ENCODE assay signal across 1 cellular context in the genomic region with DNA sequence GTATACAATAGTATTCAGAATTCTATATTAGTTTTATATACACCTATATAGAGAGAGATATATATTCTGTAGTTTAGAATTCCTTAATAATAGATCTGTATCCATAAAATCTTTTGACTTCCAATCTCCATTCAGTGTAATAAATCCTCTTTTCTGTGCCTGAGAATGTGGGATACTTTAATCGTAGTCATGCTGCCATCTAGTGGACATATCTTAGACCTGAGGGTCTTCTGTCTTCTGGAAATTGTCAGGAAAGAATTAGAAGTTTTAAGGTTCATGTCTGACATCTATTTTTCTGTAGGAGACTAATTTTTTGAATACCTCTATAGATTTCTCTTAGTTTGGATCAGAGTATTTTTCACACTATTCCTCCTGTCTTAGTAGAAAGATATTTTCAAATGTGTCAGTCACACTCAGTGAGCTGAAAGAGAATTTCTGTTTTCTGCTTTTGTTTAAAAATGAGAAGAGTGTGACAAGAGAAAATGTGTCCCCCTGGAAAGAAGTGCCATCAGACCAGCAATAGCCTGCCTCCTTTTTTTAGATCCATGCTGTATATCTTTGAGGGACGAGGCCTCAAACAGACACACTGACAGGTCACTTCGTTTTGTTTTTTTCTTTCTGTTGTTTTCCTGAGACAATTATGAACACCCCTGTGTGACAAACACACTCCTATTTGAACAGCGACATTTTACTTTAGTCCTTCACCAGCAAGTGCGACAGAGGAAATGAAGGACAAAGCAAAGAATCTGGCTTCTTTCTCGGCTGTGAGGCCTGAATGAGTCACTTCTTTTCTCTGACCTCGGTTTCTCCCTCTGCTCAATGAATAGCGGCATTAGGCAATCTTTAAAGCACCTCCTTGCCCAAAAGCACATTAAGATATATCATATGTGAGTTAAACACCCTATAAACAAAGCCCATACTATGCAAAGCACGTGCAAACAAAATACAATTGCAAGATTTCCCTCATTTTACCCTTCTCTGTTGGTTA.
TF ChIP-seq lines count a peak whose summit lies in the region.

No MANE protein-coding gene starts in this region.

TF ChIP-seq in HCT116, 20 proteins besides CTCF, POLR2A, EP300 and RAD21 (continued from another document):
- TF ChIP-seq REST (IDR thresholded peaks at IDR 0.05; ENCODE audit: low read depth) (no peak), SIN3A (IDR thresholded peaks at IDR 0.05; ENCODE audit: low read depth) (no peak), MAX (IDR thresholded peaks at IDR 0.05) (no peak), CBX3 (IDR thresholded peaks at IDR 0.05; ENCODE audit: low read depth) (no peak), ZNF274 (IDR thresholded peaks at IDR 0.05; ENCODE audit: low read depth, low read length) (no peak)
